In the genomic region with DNA sequence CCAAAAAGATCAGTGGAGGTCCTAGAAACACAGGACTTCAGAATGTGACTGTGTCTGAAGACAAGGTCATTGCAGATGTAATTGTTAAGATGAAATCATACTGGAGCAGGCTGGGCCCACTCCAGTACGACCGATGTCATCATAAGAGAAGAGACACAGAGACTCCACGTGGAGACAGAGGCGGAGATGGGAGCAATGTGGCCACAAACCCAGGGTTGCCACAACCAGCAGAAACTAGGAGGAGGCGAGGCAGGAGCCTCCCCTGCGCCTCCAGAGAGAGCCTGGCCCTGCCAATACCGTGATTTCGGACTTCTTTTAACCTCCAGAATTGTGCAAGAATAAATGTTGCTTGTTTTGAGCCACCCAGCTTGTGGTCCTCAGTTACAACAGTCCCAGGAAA, we compare ENCODE assay signal across 21 cellular contexts. TPM values are rescaled to one million over a fixed set of nuclear protein-coding genes. Genes with fewer than 3 reads are reported as not detected.
"Had no signal": no experiment of that assay in that cellular context is flagged by ENCODE, and none has a peak within 500 bp of the region (broad histone marks: within the 10 kb centered on the region; RNA-seq: fewer than 3 reads in every experiment).

No MANE protein-coding gene starts in this region.

- H3K4me3 ChIP-seq: lung, tibial artery, uterus had no signal

- H3K27ac ChIP-seq: tibial artery, uterus had no signal

- H3K36me3 ChIP-seq: tibial artery, uterus had no signal

- H3K4me1 ChIP-seq: tibial artery, uterus had no signal

- H3K27me3 ChIP-seq: uterus had no signal

- DNase-seq: activated CD4-positive, alpha-beta T cell treated with anti-CD3 and anti-CD28 coated beads, Interleukin-2, amount 50 U/mL, for 48 hours; activated gamma-delta T cell treated with Interleukin-2 at 50 U/mL for 16 hours; activated T-cell treated with anti-CD3 and anti-CD28 coated beads for 4 hours; dermis blood vessel endothelial cell; effector memory CD4-positive, alpha-beta T cell; foreskin melanocyte; hypothalamus; kidney; natural killer cell; occipital lobe; stimulated activated CD4-positive, alpha-beta T cell treated with anti-CD3 and anti-CD28 coated beads, Interleukin-12 subunit alpha, Interleukin-12 subunit beta, amount 100 ng/mL, for 4 hours; stimulated activated CD4-positive, alpha-beta T cell treated with anti-CD3 and anti-CD28 coated beads, Interleukin-1b, Interleukin-23, amount 100 ng/mL, for 48 hours; stimulated activated CD8-positive, alpha-beta memory T cell treated with anti-CD3 and anti-CD28 coated beads, Interleukin-4, amount 100 ng/mL, for 48 hours; stimulated activated naive CD4-positive, alpha-beta T cell; T-helper 2 cell; tibial artery; uterus had no signal

- H3K9me3 ChIP-seq: tibial artery, uterus had no signal

- ATAC-seq: left lobe of liver, natural killer cell had no signal

RNA-seq across cellular contexts. Expression of a gene that starts 25.7 kb away (rescaled TPM):
- total RNA-seq: activated T-helper 1 cell treated with anti-CD3 and anti-CD28 coated beads, Interleukin-12 subunit alpha, Interleukin-12 subunit beta, Interleukin-2, Interleukin-4 antibody, amounts not matched to agents 30 ng/mL and 10 ng/mL and 1 ng/mL, durations not matched to agents 14 hours and 24 hours and 36 hours; cardiac septum; left lobe of liver; natural killer cell had no signal
